Comparison of ENCODE assay signal across 1 cellular context in genomic region chr21:14271053-14271452, GRCh38.
TF ChIP-seq lines count a peak whose summit lies in the region.

No MANE protein-coding gene starts in this region.

TF ChIP-seq in K562, 482 proteins besides CTCF, POLR2A, EP300 and RAD21 (continued from another document and continues in another):
- TF ChIP-seq CHAMP1 (IDR thresholded peaks at IDR 0.05) (no peak), NR2C1 (IDR thresholded peaks at IDR 0.05) (peak; percentile 20; the same call in 1 of the 2 replicates), NR2C1 (tag; IDR thresholded peaks at IDR 0.05) (no peak), NFIC (IDR thresholded peaks at IDR 0.05) (peak; percentile 89), PHB2 (IDR thresholded peaks at IDR 0.05; ENCODE audit: low read depth) (peak; percentile 47; the same call in 1 of the 2 replicates), ZSCAN29 (IDR thresholded peaks at IDR 0.05) (no peak), ZNF445 (CRISPR knock-in tag; IDR thresholded peaks at IDR 0.05; ENCODE audit: low read depth) (no peak), GTF2F1 (IDR thresholded peaks at IDR 0.05; ENCODE audit: low read depth, low read length) (no peak), CTCFL (IDR thresholded peaks at IDR 0.05; ENCODE audit: borderline replicate concordance, insufficient read depth, low read depth, low read length, poor library complexity, severe bottlenecking) (no peak), LEF1 (IDR thresholded peaks at IDR 0.05) (peak; percentile 52; the same call in 1 of the 2 replicates), ZNF280A (IDR thresholded peaks at IDR 0.05; ENCODE audit: low read depth, partially characterized antibody) (no peak), HMGN3 (IDR thresholded peaks at IDR 0.05; ENCODE audit: borderline replicate concordance, extremely low read depth, insufficient read length, low read depth, low read length) (no peak), GTF3C2 (IDR thresholded peaks at IDR 0.05; ENCODE audit: borderline replicate concordance, extremely low read depth, insufficient read length) (no peak), MIER1 (IDR thresholded peaks at IDR 0.05; ENCODE audit: low read depth) (no peak), GATAD2A (IDR thresholded peaks at IDR 0.05) (no peak), MAFK (IDR thresholded peaks at IDR 0.05; ENCODE audit: low read length) (no peak; the same call in 1 of the 2 replicates), ZNF324 (CRISPR knock-in tag; IDR thresholded peaks at IDR 0.05) (no peak), ZNF124 (CRISPR knock-in tag; IDR thresholded peaks at IDR 0.05) (no peak), TCF3 (CRISPR knock-in tag; IDR thresholded peaks at IDR 0.05) (peak; percentile 77), ZNF277 (CRISPR knock-in tag; IDR thresholded peaks at IDR 0.05; ENCODE audit: borderline replicate concordance) (no peak), RFX5 (IDR thresholded peaks at IDR 0.05; ENCODE audit: low read depth, low read length) (no peak), TGIF2 (CRISPR knock-in tag; IDR thresholded peaks at IDR 0.05) (no peak), SPI1 (IDR thresholded peaks at IDR 0.05; ENCODE audit: borderline replicate concordance, low read depth, low read length) (no peak), SP1 (CRISPR knock-in tag; IDR thresholded peaks at IDR 0.05) (no peak), POLR3G (IDR thresholded peaks at IDR 0.05; ENCODE audit: extremely low read depth, insufficient read length, insufficient replicate concordance) (no peak), XRCC3 (IDR thresholded peaks at IDR 0.05) (no peak), HDAC2 (IDR thresholded peaks at IDR 0.05) (0 out of 2 replicates have a peak, but pooled peaks have one; percentile 33), NFIX (CRISPR knock-in tag; IDR thresholded peaks at IDR 0.05; ENCODE audit: low read depth) (no peak), GTF2E2 (tag; IDR thresholded peaks at IDR 0.05) (no peak), RBM17 (IDR thresholded peaks at IDR 0.05; ENCODE audit: borderline replicate concordance, low read depth, low read length) (no peak), BRD9 (IDR thresholded peaks at IDR 0.05; ENCODE audit: low read depth, partially characterized antibody) (no peak), PYGO2 (tag; IDR thresholded peaks at IDR 0.05) (no peak), EZH2 (IDR thresholded peaks at IDR 0.05; ENCODE audit: borderline replicate concordance, low read depth, low read length) (no peak), TRIM24 (IDR thresholded peaks at IDR 0.05) (peak; percentile 75 to 77; a peak in 3 of 4 replicates), ZNF589 (CRISPR knock-in tag; IDR thresholded peaks at IDR 0.05; ENCODE audit: low read depth) (0 out of 2 replicates have a peak, but pooled peaks have one; percentile 52), ZKSCAN8 (CRISPR knock-in tag; IDR thresholded peaks at IDR 0.05) (no peak), NCOA6 (IDR thresholded peaks at IDR 0.05) (no peak), ETV1 (tag; conservative IDR thresholded peaks at IDR 0.05; ENCODE audit: low read depth) (no peak), ZNF655 (CRISPR knock-in tag; IDR thresholded peaks at IDR 0.05) (no peak), ZNF444 (CRISPR knock-in tag; IDR thresholded peaks at IDR 0.05) (no peak), ZFP30 (CRISPR knock-in tag; IDR thresholded peaks at IDR 0.05; ENCODE audit: borderline replicate concordance) (no peak), ZBTB49 (CRISPR knock-in tag; IDR thresholded peaks at IDR 0.05; ENCODE audit: borderline replicate concordance) (no peak), TSHZ1 (CRISPR knock-in tag; IDR thresholded peaks at IDR 0.05) (no peak), RBM22 (IDR thresholded peaks at IDR 0.05; ENCODE audit: low read depth, low read length, poor library complexity, severe bottlenecking) (no peak), RNF2 (IDR thresholded peaks at IDR 0.05) (no peak), NFE2L1 (tag; IDR thresholded peaks at IDR 0.05; ENCODE audit: borderline replicate concordance, low read depth) (no peak), IFI16 (CRISPR knock-in tag; IDR thresholded peaks at IDR 0.05) (no peak), MEF2A (IDR thresholded peaks at IDR 0.05; ENCODE audit: control insufficient read depth, low read depth, low read length) (no peak), HDGF (IDR thresholded peaks at IDR 0.05) (no peak), ATF2 (CRISPR knock-in tag; IDR thresholded peaks at IDR 0.05) (no peak), TAL1 (IDR thresholded peaks at IDR 0.05) (peak; percentile 87), BRD4 (IDR thresholded peaks at IDR 0.05) (no peak)
